ENCODE assay signal across 1 cellular context in genomic region chr6:169174516-169175359, GRCh38.
TF ChIP-seq lines count a peak whose summit lies in the region.

No MANE protein-coding gene starts in this region.

TF ChIP-seq in IMR-90, 13 proteins besides CTCF, POLR2A, EP300 and RAD21 (continued from another document):
- TF ChIP-seq USF2 (IDR thresholded peaks at IDR 0.05; ENCODE audit: low read depth, low read length) (no peak), CEBPB (IDR thresholded peaks at IDR 0.05; ENCODE audit: low read depth, low read length) (no peak), MXI1 (IDR thresholded peaks at IDR 0.05; ENCODE audit: borderline replicate concordance, low read depth, low read length) (no peak)
